ENCODE assay signal across 27 cellular contexts in the genomic region with DNA sequence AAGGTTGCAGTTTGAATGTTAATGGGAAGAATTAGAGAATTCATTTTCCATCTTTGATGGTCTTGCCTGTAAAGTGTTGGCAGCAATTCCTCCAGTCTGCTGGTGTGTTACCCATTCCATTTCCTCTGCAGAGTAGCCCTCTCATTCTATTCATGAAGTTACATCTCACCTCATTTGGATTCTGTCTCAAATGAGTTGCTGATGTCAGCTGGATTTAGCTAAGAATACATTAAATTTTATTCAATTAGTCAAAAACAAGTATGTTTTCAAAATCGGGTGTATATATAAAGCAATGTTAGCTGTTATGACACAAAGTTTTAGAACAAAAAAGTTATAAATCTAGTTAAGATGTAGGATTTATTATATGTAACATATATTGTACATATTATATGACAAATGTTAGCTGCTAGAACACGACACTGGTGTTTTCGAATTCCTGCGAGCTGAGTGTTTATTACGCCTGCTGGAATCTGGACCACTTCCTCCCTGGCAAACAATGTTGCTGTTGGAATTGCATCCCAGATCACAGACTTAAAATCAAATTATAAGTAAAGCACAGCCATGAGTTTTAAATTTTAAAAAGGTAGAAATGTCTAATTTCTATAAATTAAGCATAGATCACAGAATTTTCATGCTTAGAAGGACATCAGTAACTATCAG.
"Had no signal": no experiment of that assay in that cellular context is flagged by ENCODE, and none has a peak within 500 bp of the region (broad histone marks: within the 10 kb centered on the region; RNA-seq: fewer than 3 reads in every experiment).

No MANE protein-coding gene starts in this region.

- H3K4me1 Mint-ChIP-seq: activated B cell treated with CpG ODN at 0.5 μM for 24 hours; activated CD4-positive, alpha-beta T cell treated with anti-CD3 and anti-CD28 coated beads for 36 hours; activated naive CD8-positive, alpha-beta T cell treated with anti-CD3 and anti-CD28 coated beads, Interleukin-2, amount 10 ng/mL, durations not matched to agents 7 days and 5 days; stimulated activated naive B cell treated with anti-CD40 and anti-IgM and Interleukin-4, amounts not matched to agents 10 μg/mL and 1 μg/mL and 100 μg/mL, for 72 hours had no signal

- ATAC-seq: activated CD4-positive, alpha-beta T cell treated with anti-CD3 and anti-CD28 coated beads for 36 hours; lower lobe of right lung; mucosa of descending colon; sciatic nerve; stimulated activated naive B cell treated with anti-CD40 and anti-IgM and Interleukin-4, amounts not matched to agents 10 μg/mL and 1 μg/mL and 100 μg/mL, for 72 hours had no signal

- H3K27me3 Mint-ChIP-seq: activated B cell treated with CpG ODN at 0.5 μM for 24 hours; activated CD4-positive, alpha-beta T cell treated with anti-CD3 and anti-CD28 coated beads for 36 hours; activated naive CD8-positive, alpha-beta T cell treated with anti-CD3 and anti-CD28 coated beads, Interleukin-2, amount 10 ng/mL, durations not matched to agents 7 days and 5 days; stimulated activated naive B cell treated with anti-CD40 and anti-IgM and Interleukin-4, amounts not matched to agents 10 μg/mL and 1 μg/mL and 100 μg/mL, for 72 hours had no signal

- H3K27me3 ChIP-seq: brain microvascular endothelial cell, transverse colon, uterus had no signal

- H3K9me3 Mint-ChIP-seq: activated naive CD4-positive, alpha-beta T cell treated with anti-CD3 and anti-CD28 coated beads for 36 hours; activated naive CD8-positive, alpha-beta T cell treated with anti-CD3 and anti-CD28 coated beads, Interleukin-2, amount 10 ng/mL, durations not matched to agents 7 days and 5 days; stimulated activated naive B cell treated with anti-CD40 and anti-IgM and Interleukin-4, amounts not matched to agents 10 μg/mL and 1 μg/mL and 100 μg/mL, for 72 hours had no signal

- H3K4me1 ChIP-seq: lower lobe of right lung, transverse colon, uterus had no signal

- H3K4me3 Mint-ChIP-seq: activated B cell treated with CpG ODN at 0.5 μM for 24 hours; activated CD4-positive, alpha-beta T cell treated with anti-CD3 and anti-CD28 coated beads for 36 hours; activated naive CD4-positive, alpha-beta T cell treated with anti-CD3 and anti-CD28 coated beads for 36 hours; activated naive CD8-positive, alpha-beta T cell treated with anti-CD3 and anti-CD28 coated beads, Interleukin-2, amount 10 ng/mL, durations not matched to agents 7 days and 5 days; stimulated activated naive B cell treated with anti-CD40 and anti-IgM and Interleukin-4, amounts not matched to agents 10 μg/mL and 1 μg/mL and 100 μg/mL, for 72 hours; T-helper 1 cell treated with Interleukin-12 subunit alpha and Interleukin-12 subunit beta and Interleukin-4 antibody, amounts not matched to agents 30 μg/mL and 1 μg/mL, for 36 hours had no signal

- H3K36me3 ChIP-seq: brain microvascular endothelial cell, lower lobe of right lung, transverse colon, uterus had no signal

- H3K27ac ChIP-seq: brain microvascular endothelial cell, lower lobe of right lung, transverse colon, uterus had no signal

- DNase-seq: activated B cell treated with CpG ODN at 0.5 μM for 24 hours; activated CD4-positive, alpha-beta T cell treated with anti-CD3 and anti-CD28 coated beads for 36 hours; activated CD4-positive, alpha-beta T cell treated with anti-CD3 and anti-CD28 coated beads, Interleukin-2, amount 50 U/mL, for 4 hours; activated CD8-positive, alpha-beta memory T cell treated with anti-CD3 and anti-CD28 coated beads for 24 hours; activated CD8-positive, alpha-beta memory T cell treated with anti-CD3 and anti-CD28 coated beads, Interleukin-2, amount 50 U/mL, for 48 hours; activated naive CD4-positive, alpha-beta T cell treated with anti-CD3 and anti-CD28 coated beads for 36 hours; activated naive CD8-positive, alpha-beta T cell treated with anti-CD3 and anti-CD28 coated beads, Interleukin-2, amount 10 ng/mL, durations not matched to agents 7 days and 5 days; activated T-cell treated with anti-CD3 and anti-CD28 coated beads, Interleukin-2, amount 50 U/mL, for 48 hours; amygdala; brain microvascular endothelial cell; caudate nucleus; dermis blood vessel endothelial cell; effector CD8-positive, alpha-beta T cell; erythroblast; lower lobe of right lung; mesendoderm; mucosa of descending colon; occipital lobe; posterior cingulate gyrus; stimulated activated CD4-positive, alpha-beta T cell treated with anti-CD3 and anti-CD28 coated beads, Interleukin-2, amount 100 ng/mL, for 48 hours; stimulated activated CD8-positive, alpha-beta memory T cell treated with anti-CD3 and anti-CD28 coated beads, Interleukin-4, amount 100 ng/mL, for 48 hours; stimulated activated naive B cell treated with anti-CD40 and anti-IgM and Interleukin-4, amounts not matched to agents 10 μg/mL and 1 μg/mL and 100 μg/mL, for 72 hours; T1000; transverse colon; uterus had no signal

- H3K9me3 ChIP-seq: lower lobe of right lung, uterus had no signal

- H3K27ac Mint-ChIP-seq: activated B cell treated with CpG ODN at 0.5 μM for 24 hours; activated CD4-positive, alpha-beta T cell treated with anti-CD3 and anti-CD28 coated beads for 36 hours; activated naive CD4-positive, alpha-beta T cell treated with anti-CD3 and anti-CD28 coated beads for 36 hours; activated naive CD8-positive, alpha-beta T cell treated with anti-CD3 and anti-CD28 coated beads, Interleukin-2, amount 10 ng/mL, durations not matched to agents 7 days and 5 days; stimulated activated naive B cell treated with anti-CD40 and anti-IgM and Interleukin-4, amounts not matched to agents 10 μg/mL and 1 μg/mL and 100 μg/mL, for 72 hours; T-helper 1 cell treated with Interleukin-12 subunit alpha and Interleukin-12 subunit beta and Interleukin-4 antibody, amounts not matched to agents 30 μg/mL and 1 μg/mL, for 36 hours had no signal

- H3K4me3 ChIP-seq: lower lobe of right lung, mucosa of descending colon, transverse colon, uterus had no signal

- H3K36me3 Mint-ChIP-seq: activated naive CD8-positive, alpha-beta T cell treated with anti-CD3 and anti-CD28 coated beads, Interleukin-2, amount 10 ng/mL, durations not matched to agents 7 days and 5 days; stimulated activated naive B cell treated with anti-CD40 and anti-IgM and Interleukin-4, amounts not matched to agents 10 μg/mL and 1 μg/mL and 100 μg/mL, for 72 hours had no signal
